Comparison of ENCODE assay signal across 17 cellular contexts in genomic region chr2:121136323-121136722, GRCh38.
DNase-seq lines count a peak whose midpoint lies in the region; ATAC-seq, FAIRE-seq and TF ChIP-seq lines count a peak whose summit lies in the region.
"Had no signal": no experiment of that assay in that cellular context is flagged by ENCODE, and none has a peak within 500 bp of the region (broad histone marks: within the 10 kb centered on the region; RNA-seq: fewer than 3 reads in every experiment).

No MANE protein-coding gene starts in this region.

- POLR2A ChIA-PET in activated CD4-positive, alpha-beta T cell treated with anti-CD3 and anti-CD28 coated beads for 36 hours (lab: Charles Lee) = no interaction called here

- H3K36me3 Mint-ChIP-seq in activated CD4-positive, alpha-beta T cell treated with anti-CD3 and anti-CD28 coated beads for 36 hours (ENCODE audit: low read depth) = no peaks in the 10 kb centered on the region
- H3K36me3 Mint-ChIP-seq in stimulated activated naive B cell treated with anti-CD40 and anti-IgM and Interleukin-4, amounts not matched to agents 10 μg/mL and 1 μg/mL and 100 μg/mL, for 72 hours = no peaks in the 10 kb centered on the region

- H3K27ac Mint-ChIP-seq in activated CD4-positive, alpha-beta T cell treated with anti-CD3 and anti-CD28 coated beads for 36 hours = no peak overlapping the region
- H3K27ac Mint-ChIP-seq in stimulated activated naive B cell treated with anti-CD40 and anti-IgM and Interleukin-4, amounts not matched to agents 10 μg/mL and 1 μg/mL and 100 μg/mL, for 72 hours = no peak overlapping the region

- H3K4me3 ChIP-seq in Karpas-422 (ENCODE audit: low read length) (no peak overlapping the region), bronchial epithelial cell (ENCODE audit: low read depth, low read length) (no peak overlapping the region)
- H3K4me3 ChIP-seq: SJCRH30 had no signal

- intact Hi-C loops in activated CD4-positive, alpha-beta T cell treated with anti-CD3 and anti-CD28 coated beads for 36 hours (cut with DNase I, micrococcal nuclease) = no loop called here

- no peaks in the 10 kb centered on the region for H3K4me1 ChIP-seq in Karpas-422 (ENCODE audit: low read length)
- H3K4me1 ChIP-seq: SJCRH30 had no signal

- H3K27ac ChIP-seq in Karpas-422 (ENCODE audit: low read length) = no peak overlapping the region
- H3K27ac ChIP-seq: HL-60, SJCRH30 had no signal

- peak; percentile 13 for DNase-seq in activated CD4-positive, alpha-beta T cell treated with anti-CD3 and anti-CD28 coated beads for 36 hours
- DNase-seq in activated CD4-positive, alpha-beta T cell treated with anti-CD3 and anti-CD28 coated beads, Interleukin-2, amount 50 U/mL, for 4 hours = no peak
- DNase-seq in Karpas-422 (peak; percentile 57), bronchial epithelial cell (ENCODE audit: low read depth) (no peak), NCI-H1092 treated with DMSO at 0.1 percent for 48 hours (lab: John Stamatoyannopoulos, UW) (no peak)
- no peak for DNase-seq in stimulated activated naive B cell treated with anti-CD40 and anti-IgM and Interleukin-4, amounts not matched to agents 10 μg/mL and 1 μg/mL and 100 μg/mL, for 72 hours
- DNase-seq: C1 segment of cervical spinal cord, EL, NCI-H1092, NCI-H1694 treated with DMSO at 0.1 percent for 48 hours, NCI-H226, SJCRH30 had no signal

- H3K27me3 ChIP-seq in Karpas-422 (ENCODE audit: low read length) (peaks cover 5% of the 10 kb centered on the region; the same call in 1 of the 2 replicates), bronchial epithelial cell (ENCODE audit: control insufficient read depth, insufficient read depth, low read length) (no peaks in the 10 kb centered on the region)
- H3K27me3 ChIP-seq: SJCRH30 had no signal

- H3K4me1 Mint-ChIP-seq in activated CD4-positive, alpha-beta T cell treated with anti-CD3 and anti-CD28 coated beads for 36 hours = no peaks in the 10 kb centered on the region
- H3K4me1 Mint-ChIP-seq in stimulated activated naive B cell treated with anti-CD40 and anti-IgM and Interleukin-4, amounts not matched to agents 10 μg/mL and 1 μg/mL and 100 μg/mL, for 72 hours = no peaks in the 10 kb centered on the region

- peaks cover 4% of the 10 kb centered on the region for H3K27me3 Mint-ChIP-seq in activated CD4-positive, alpha-beta T cell treated with anti-CD3 and anti-CD28 coated beads for 36 hours
- H3K27me3 Mint-ChIP-seq in stimulated activated naive B cell treated with anti-CD40 and anti-IgM and Interleukin-4, amounts not matched to agents 10 μg/mL and 1 μg/mL and 100 μg/mL, for 72 hours = peaks cover 5 to 8% of the 10 kb centered on the region in 2 donors

- no peak overlapping the region for H3K4me3 Mint-ChIP-seq in activated CD4-positive, alpha-beta T cell treated with anti-CD3 and anti-CD28 coated beads for 36 hours
- no peak overlapping the region for H3K4me3 Mint-ChIP-seq in stimulated activated naive B cell treated with anti-CD40 and anti-IgM and Interleukin-4, amounts not matched to agents 10 μg/mL and 1 μg/mL and 100 μg/mL, for 72 hours

- ATAC-seq in activated CD4-positive, alpha-beta T cell treated with anti-CD3 and anti-CD28 coated beads for 36 hours = no peak
- ATAC-seq in stimulated activated naive B cell treated with anti-CD40 and anti-IgM and Interleukin-4, amounts not matched to agents 10 μg/mL and 1 μg/mL and 100 μg/mL, for 72 hours (replicated peaks) = peak; percentile 12 to 16
- ATAC-seq in HG02623 (IDR thresholded peaks at IDR 0.05; ENCODE audit: unreplicated experiment) (no peak), HG02610 (IDR thresholded peaks at IDR 0.05; ENCODE audit: unreplicated experiment) (no peak)

- TF ChIP-seq CTCF in bronchial epithelial cell (IDR thresholded peaks at IDR 0.05; ENCODE audit: insufficient read depth, low read length, severe bottlenecking) = no peak

- no peaks in the 10 kb centered on the region for H4K20me1 ChIP-seq in Karpas-422 (ENCODE audit: insufficient read depth, low read depth, low read length)

- peaks cover 2% of the 10 kb centered on the region for H3K9me3 Mint-ChIP-seq in activated CD4-positive, alpha-beta T cell treated with anti-CD3 and anti-CD28 coated beads for 36 hours (ENCODE audit: low read depth)
- H3K9me3 Mint-ChIP-seq in stimulated activated naive B cell treated with anti-CD40 and anti-IgM and Interleukin-4, amounts not matched to agents 10 μg/mL and 1 μg/mL and 100 μg/mL, for 72 hours = peaks cover 8 to 11% of the 10 kb centered on the region in 2 donors

- H3K9me3 ChIP-seq in Karpas-422 (ENCODE audit: low read length) = 0 out of 2 replicates have a peak, but pooled peaks cover 3% of the 10 kb centered on the region

- H3K4me2 ChIP-seq in Karpas-422 (ENCODE audit: low read depth, low read length, poor library complexity, severe bottlenecking) = no peak overlapping the region

- CTCF ChIA-PET in activated CD4-positive, alpha-beta T cell treated with anti-CD3 and anti-CD28 coated beads for 36 hours (lab: Charles Lee) = no interaction called here

- H2AFZ ChIP-seq in Karpas-422 (ENCODE audit: low read length) = no peak overlapping the region

- FAIRE-seq in bronchial epithelial cell (lab: Jason Lieb, UNC) = peak; percentile 7
- FAIRE-seq: H54, HTR-8/SVneo had no signal

- no peaks in the 10 kb centered on the region for H3K9me2 ChIP-seq in Karpas-422 (replicated peaks; ENCODE audit: insufficient read depth, low read length)

- no peaks in the 10 kb centered on the region for H3K79me2 ChIP-seq in Karpas-422 (ENCODE audit: low read length)

- H3K36me3 ChIP-seq in Karpas-422 (ENCODE audit: insufficient read depth, low read length) = no peaks in the 10 kb centered on the region
- no peaks in the 10 kb centered on the region for H3K36me3 ChIP-seq in bronchial epithelial cell (ENCODE audit: control insufficient read depth, insufficient read depth, low read length)
- H3K36me3 ChIP-seq: SJCRH30 had no signal

- no peak overlapping the region for H3K9ac ChIP-seq in Karpas-422 (ENCODE audit: low read length)

Comparison
In these comparisons a context has a peak if more than half of its experiments do, and no peak if none do; other contexts are left out.
1. DNase-seq: peak in activated CD4-positive, alpha-beta T cell treated with anti-CD3 and anti-CD28 coated beads for 36 hours (single experiment) and Karpas-422 (single experiment); none in activated CD4-positive, alpha-beta T cell treated with anti-CD3 and anti-CD28 coated beads, Interleukin-2, amount 50 U/mL, for 4 hours (0 of 2), bronchial epithelial cell (single experiment), stimulated activated naive B cell treated with anti-CD40 and anti-IgM and Interleukin-4, amounts not matched to agents 10 μg/mL and 1 μg/mL and 100 μg/mL, for 72 hours (single experiment) and NCI-H1092 treated with DMSO at 0.1 percent for 48 hours (single experiment).
2. ATAC-seq: peak in stimulated activated naive B cell treated with anti-CD40 and anti-IgM and Interleukin-4, amounts not matched to agents 10 μg/mL and 1 μg/mL and 100 μg/mL, for 72 hours (2 of 2); none in activated CD4-positive, alpha-beta T cell treated with anti-CD3 and anti-CD28 coated beads for 36 hours (single experiment), HG02623 (single experiment) and HG02610 (single experiment).